ENCODE assay signal across 20 cellular contexts in the genomic region with DNA sequence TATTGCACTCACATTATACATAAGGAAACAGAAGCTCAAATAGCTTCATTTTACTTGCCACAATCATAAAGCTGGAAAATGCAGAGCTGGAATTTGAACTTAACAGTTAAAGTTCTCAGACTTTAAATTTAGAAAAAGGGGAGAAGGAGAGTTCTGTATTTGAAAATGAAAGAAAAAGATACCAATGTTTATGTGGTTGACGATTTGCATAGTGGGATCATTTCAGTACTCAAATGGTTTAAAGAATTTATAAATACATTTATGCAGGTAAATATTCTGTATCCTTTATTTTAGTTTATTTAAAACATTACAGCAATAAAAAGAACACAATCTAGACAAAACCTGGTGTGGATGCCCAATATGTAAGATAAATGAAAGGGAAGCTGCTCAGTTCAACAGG. TPM values are rescaled to one million over a fixed set of nuclear protein-coding genes. Genes with fewer than 3 reads are reported as not detected.
A peak's percentile ranks its signal among the peaks of the same experiment; 100 is the strongest.
DNase-seq lines count a peak whose midpoint lies in the region; ATAC-seq and TF ChIP-seq lines count a peak whose summit lies in the region.
"Had no signal": no experiment of that assay in that cellular context is flagged by ENCODE, and none has a peak within 500 bp of the region (broad histone marks: within the 10 kb centered on the region; RNA-seq: fewer than 3 reads in every experiment).

No MANE protein-coding gene starts in this region.

- H3K4me1 Mint-ChIP-seq in activated naive CD8-positive, alpha-beta T cell treated with anti-CD3 and anti-CD28 coated beads, Interleukin-2, amount 50 U/mL, for 24 hours = peaks cover 62% of the 10 kb centered on the region
- peaks cover 12% of the 10 kb centered on the region for H3K4me1 Mint-ChIP-seq in T-helper 17 cell

- H3K4me3 ChIP-seq in psoas muscle = no peak overlapping the region
- H3K4me3 ChIP-seq: body of pancreas, smooth muscle cell had no signal

- H3K4me1 ChIP-seq in psoas muscle = no peaks in the 10 kb centered on the region

- WGBS in psoas muscle, 3 donors = 77 to 96% (median 87%) methylated on average over 1 of the region's 1 CpG

- DNase-seq in activated naive CD8-positive, alpha-beta T cell treated with anti-CD3 and anti-CD28 coated beads, Interleukin-2, amount 50 U/mL, for 24 hours = no peak
- DNase-seq in T-helper 17 cell (no peak), retina (no peak), psoas muscle (no peak)
- DNase-seq: body of pancreas; DMS153; GOT3; left cardiac atrium; NCI-H187 treated with DMSO at 0.1 percent for 48 hours; NCI-H524 treated with DMSO at 0.1 percent for 48 hours; stimulated activated naive CD4-positive, alpha-beta T cell; WERI-Rb-1 had no signal

- H3K36me3 Mint-ChIP-seq in activated naive CD8-positive, alpha-beta T cell treated with anti-CD3 and anti-CD28 coated beads, Interleukin-2, amount 50 U/mL, for 24 hours (ENCODE audit: low read depth) = no peaks in the 10 kb centered on the region
- H3K36me3 Mint-ChIP-seq in T-helper 17 cell (ENCODE audit: low read depth) = peaks cover 3% of the 10 kb centered on the region

- TF ChIP-seq CTCF in psoas muscle (IDR thresholded peaks at IDR 0.05) = no peak

- no peaks in the 10 kb centered on the region for H3K27me3 Mint-ChIP-seq in activated naive CD8-positive, alpha-beta T cell treated with anti-CD3 and anti-CD28 coated beads, Interleukin-2, amount 50 U/mL, for 24 hours
- H3K27me3 Mint-ChIP-seq in T-helper 17 cell = peaks cover under 1% of the 10 kb centered on the region

- H3K9me3 ChIP-seq in T-helper 17 cell (ENCODE audit: control insufficient read depth, low read length, poor library complexity, severe bottlenecking) (no peaks in the 10 kb centered on the region), psoas muscle (no peaks in the 10 kb centered on the region)
- H3K9me3 ChIP-seq: body of pancreas had no signal

- no peaks in the 10 kb centered on the region for H3K27me3 ChIP-seq in psoas muscle (ENCODE audit: insufficient read depth in 3 of 3, low read length in 2 of 3)
- H3K27me3 ChIP-seq: body of pancreas had no signal

- H3K9me3 Mint-ChIP-seq in activated naive CD8-positive, alpha-beta T cell treated with anti-CD3 and anti-CD28 coated beads, Interleukin-2, amount 50 U/mL, for 24 hours = no peaks in the 10 kb centered on the region

- H3K4me3 Mint-ChIP-seq in activated naive CD8-positive, alpha-beta T cell treated with anti-CD3 and anti-CD28 coated beads, Interleukin-2, amount 50 U/mL, for 24 hours = no peak overlapping the region
- no peak overlapping the region for H3K4me3 Mint-ChIP-seq in T-helper 17 cell
- H3K4me3 Mint-ChIP-seq: B cell had no signal

- intact Hi-C loops in psoas muscle (cut with DNase I) = no loop called here

- no peaks in the 10 kb centered on the region for H3K36me3 ChIP-seq in psoas muscle (ENCODE audit: insufficient read depth in 1 of 2, low read depth in 1 of 2)
- H3K36me3 ChIP-seq: WERI-Rb-1 had no signal

- peak overlapping the region; percentile 40 for H3K27ac Mint-ChIP-seq in activated naive CD8-positive, alpha-beta T cell treated with anti-CD3 and anti-CD28 coated beads, Interleukin-2, amount 50 U/mL, for 24 hours
- no peak overlapping the region for H3K27ac Mint-ChIP-seq in T-helper 17 cell
- H3K27ac Mint-ChIP-seq: B cell had no signal

- no peak overlapping the region for H3K27ac ChIP-seq in psoas muscle
- H3K27ac ChIP-seq: parathyroid adenoma, WERI-Rb-1 had no signal

- ATAC-seq in GM18520 (IDR thresholded peaks at IDR 0.05; ENCODE audit: unreplicated experiment) = peak; percentile 48
- peak; percentile 66 for ATAC-seq in GM21367 (IDR thresholded peaks at IDR 0.05; ENCODE audit: unreplicated experiment)
- peak; percentile 46 for ATAC-seq in HG03108 (IDR thresholded peaks at IDR 0.05; ENCODE audit: unreplicated experiment)
- no peak for ATAC-seq in activated naive CD8-positive, alpha-beta T cell treated with anti-CD3 and anti-CD28 coated beads, Interleukin-2, amount 50 U/mL, for 24 hours
- ATAC-seq in T-helper 17 cell = no peak
- no peak for ATAC-seq in psoas muscle
- ATAC-seq: body of pancreas, left cardiac atrium, SK-N-SH treated with all-trans-retinoic acid at 6 μM for 48 hours had no signal

RNA-seq across cellular contexts. Expression of a gene that starts 25.5 kb away (rescaled TPM):
- 100 to 1,000 TPM; 117 to 128 TPM for total RNA-seq in T-helper 17 cell
- under 1 TPM; 0.26 to 0.56 (median 0.41) TPM for total RNA-seq in psoas muscle
- polyA plus RNA-seq in psoas muscle = under 1 TPM; 0.19 to 0.38 (median 0.24) TPM
- total RNA-seq: HT-29 had no signal

Comparison
In these comparisons a context has a peak if more than half of its experiments do, and no peak if none do; other contexts are left out.
1. ATAC-seq: peak in GM18520 (single experiment), GM21367 (single experiment) and HG03108 (single experiment); none in activated naive CD8-positive, alpha-beta T cell treated with anti-CD3 and anti-CD28 coated beads, Interleukin-2, amount 50 U/mL, for 24 hours (single experiment), T-helper 17 cell (single experiment) and psoas muscle (0 of 4).
2. RNA of a gene that starts 25.5 kb away (total RNA-seq): 117 to 128 TPM in T-helper 17 cell; 0.26 to 0.56 TPM in psoas muscle; every median in the first group is over 10 times any median in the second.